Comparison of ENCODE assay signal across 30 cellular contexts in the genomic region with DNA sequence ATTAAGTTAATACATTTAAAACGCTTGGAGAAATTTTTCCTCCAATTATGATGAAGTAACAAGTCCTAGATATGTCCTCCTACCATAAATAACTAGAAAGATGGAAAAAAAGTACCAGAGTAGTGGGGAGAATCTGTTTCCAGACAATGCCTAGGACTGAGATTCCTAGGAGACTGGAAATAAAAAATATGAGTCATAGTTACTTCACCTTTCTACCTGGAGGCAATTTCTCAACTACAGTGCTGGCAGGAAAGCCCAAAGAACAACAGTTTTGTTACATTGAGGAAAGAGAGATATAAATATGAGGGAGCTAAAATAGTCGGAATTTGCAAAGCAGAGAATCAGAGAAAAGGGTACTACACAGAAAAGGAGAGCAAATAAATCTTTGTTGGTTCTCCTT.
"Had no signal": no experiment of that assay in that cellular context is flagged by ENCODE, and none has a peak within 500 bp of the region (broad histone marks: within the 10 kb centered on the region; RNA-seq: fewer than 3 reads in every experiment).

No MANE protein-coding gene starts in this region.

- H3K36me3 ChIP-seq: MG63, Peyer's patch had no signal

- H3K9me3 Mint-ChIP-seq: activated B cell treated with CpG ODN at 0.5 μM for 24 hours had no signal

- H3K27me3 Mint-ChIP-seq: activated B cell treated with CpG ODN at 0.5 μM for 24 hours; activated CD4-positive, alpha-beta T cell treated with anti-CD3 and anti-CD28 coated beads, Interleukin-2, amount 10 ng/mL, durations not matched to agents 24 days and 14 days; activated CD8-positive, alpha-beta memory T cell treated with anti-CD3 and anti-CD28 coated beads, Interleukin-2, amount 10 ng/mL, durations not matched to agents 7 days and 5 days; activated naive CD8-positive, alpha-beta T cell; activated T-cell treated with anti-CD3 and anti-CD28 coated beads, Interleukin-2, amount 50 U/mL, for 24 hours; T-helper 17 cell had no signal

- H3K9me3 ChIP-seq: MG63, Peyer's patch had no signal

- H3K4me3 Mint-ChIP-seq: activated B cell treated with CpG ODN at 0.5 μM for 24 hours; activated CD4-positive, alpha-beta T cell treated with anti-CD3 and anti-CD28 coated beads, Interleukin-2, amount 10 ng/mL, durations not matched to agents 24 days and 14 days; activated CD8-positive, alpha-beta memory T cell treated with anti-CD3 and anti-CD28 coated beads, Interleukin-2, amount 10 ng/mL, durations not matched to agents 7 days and 5 days; activated naive CD8-positive, alpha-beta T cell; activated T-cell treated with anti-CD3 and anti-CD28 coated beads, Interleukin-2, amount 50 U/mL, for 24 hours; brain; T-helper 17 cell had no signal

- H3K4me1 ChIP-seq: Peyer's patch had no signal

- H3K27ac ChIP-seq: Peyer's patch had no signal

- H3K4me3 ChIP-seq: MG63, Peyer's patch had no signal

- H3K36me3 Mint-ChIP-seq: activated CD8-positive, alpha-beta memory T cell treated with anti-CD3 and anti-CD28 coated beads, Interleukin-2, amount 10 ng/mL, durations not matched to agents 7 days and 5 days; brain had no signal

- H3K4me1 Mint-ChIP-seq: activated B cell treated with CpG ODN at 0.5 μM for 24 hours; activated CD4-positive, alpha-beta T cell treated with anti-CD3 and anti-CD28 coated beads, Interleukin-2, amount 10 ng/mL, durations not matched to agents 24 days and 14 days; activated CD8-positive, alpha-beta memory T cell treated with anti-CD3 and anti-CD28 coated beads, Interleukin-2, amount 10 ng/mL, durations not matched to agents 7 days and 5 days; brain; T-helper 17 cell had no signal

- DNase-seq: activated B cell treated with CpG ODN at 0.5 μM for 24 hours; activated CD4-positive, alpha-beta T cell treated with anti-CD3 and anti-CD28 coated beads for 1 hour; activated CD4-positive, alpha-beta T cell treated with anti-CD3 and anti-CD28 coated beads, Interleukin-2, amount 10 ng/mL, durations not matched to agents 24 days and 14 days; activated CD4-positive, alpha-beta T cell treated with anti-CD3 and anti-CD28 coated beads, Interleukin-2, amount 50 U/mL, for 48 hours; activated CD8-positive, alpha-beta memory T cell treated with anti-CD3 and anti-CD28 coated beads, Interleukin-2, amount 10 ng/mL, durations not matched to agents 7 days and 5 days; activated effector memory CD4-positive, alpha-beta T cell treated with anti-CD3 and anti-CD28 coated beads, Interleukin-2, amount 50 U/mL, for 16 hours; activated naive CD4-positive, alpha-beta T cell treated with Interleukin-2 at 50 U/mL for 16 hours; activated T-cell treated with anti-CD3 and anti-CD28 coated beads, Interleukin-2, amount 50 U/mL, for 24 hours; amygdala; cerebellar nuclear complex; KBM-7; MG63; MV-4-11; NCI-H1092 treated with DMSO at 0.1 percent for 48 hours; NCI-H1417 treated with DMSO at 0.1 percent for 48 hours; NCI-H1694; NCI-H2029; NCI-H2107; NCI-H2171 treated with DMSO at 0.1 percent for 48 hours; NCI-H345; NCI-H510A; NCI-H69; NK-92 treated with Interleukin-12 subunit alpha and Interleukin-12 subunit beta, amount 100 ng/mL, for 24 hours; OCI-M1; Peyer's patch; SIG-M5; T-helper 17 cell; T1000 had no signal

- H3K27me3 ChIP-seq: MG63, Peyer's patch had no signal

- ATAC-seq: activated CD8-positive, alpha-beta memory T cell treated with anti-CD3 and anti-CD28 coated beads, Interleukin-2, amount 10 ng/mL, durations not matched to agents 7 days and 5 days; T-helper 17 cell had no signal

- H3K27ac Mint-ChIP-seq: activated B cell treated with CpG ODN at 0.5 μM for 24 hours; activated CD4-positive, alpha-beta T cell treated with anti-CD3 and anti-CD28 coated beads, Interleukin-2, amount 10 ng/mL, durations not matched to agents 24 days and 14 days; activated CD8-positive, alpha-beta memory T cell treated with anti-CD3 and anti-CD28 coated beads, Interleukin-2, amount 10 ng/mL, durations not matched to agents 7 days and 5 days; activated naive CD8-positive, alpha-beta T cell; activated T-cell treated with anti-CD3 and anti-CD28 coated beads, Interleukin-2, amount 50 U/mL, for 24 hours; brain; T-helper 17 cell had no signal
